In genomic region chr7:89023146-89023545, GRCh38 we compare ENCODE assay signal across 20 cellular contexts.
"Had no signal": no experiment of that assay in that cellular context is flagged by ENCODE, and none has a peak within 500 bp of the region (broad histone marks: within the 10 kb centered on the region; RNA-seq: fewer than 3 reads in every experiment).

No MANE protein-coding gene starts in this region.

- H3K36me3 ChIP-seq: adrenal gland, ascending aorta, cardiac muscle cell, heart right ventricle, upper lobe of left lung had no signal

- H3K4me1 ChIP-seq: adrenal gland, ascending aorta, heart right ventricle, psoas muscle, upper lobe of left lung had no signal

- H3K27ac ChIP-seq: adrenal gland, ascending aorta, cardiac muscle cell, heart right ventricle, psoas muscle, upper lobe of left lung had no signal

- H3K27me3 ChIP-seq: adrenal gland, ascending aorta, cardiac muscle cell, heart right ventricle, upper lobe of left lung had no signal

- H3K9me3 ChIP-seq: adrenal gland, ascending aorta, psoas muscle, upper lobe of left lung had no signal

- DNase-seq: activated B cell treated with CpG ODN at 0.5 μM for 24 hours; activated CD4-positive, alpha-beta T cell treated with anti-CD3 and anti-CD28 coated beads for 36 hours; activated CD4-positive, alpha-beta T cell treated with anti-CD3 and anti-CD28 coated beads, Interleukin-2, amount 50 U/mL, for 48 hours; activated CD8-positive, alpha-beta memory T cell treated with anti-CD3 and anti-CD28 coated beads, Interleukin-2, amount 50 U/mL, for 48 hours; activated naive CD4-positive, alpha-beta T cell; activated T-cell treated with anti-CD3 and anti-CD28 coated beads, Interleukin-2, amount 50 U/mL, for 4 hours; adrenal gland; heart right ventricle; kidney; natural killer cell; psoas muscle; right cardiac atrium; stimulated activated CD4-positive, alpha-beta T cell treated with anti-CD3 and anti-CD28 coated beads, Interleukin-12 subunit alpha, Interleukin-12 subunit beta, amount 100 ng/mL, for 4 hours; stimulated activated CD4-positive, alpha-beta T cell treated with anti-CD3 and anti-CD28 coated beads, Interleukin-4, amount 100 ng/mL, for 4 hours; stimulated activated naive CD8-positive, alpha-beta T cell treated with anti-CD3 and anti-CD28 coated beads, Interleukin-15, Interleukin-2, amounts not matched to agents 100 U/mL and 50 U/mL, for 24 hours; T1000; upper lobe of left lung had no signal

- H3K4me3 ChIP-seq: adrenal gland, ascending aorta, cardiac muscle cell, heart right ventricle, lung, psoas muscle, upper lobe of left lung had no signal
